In genomic region chr16:8621221-8621571, GRCh38 we compare ENCODE assay signal across 8 cellular contexts. TPM values are rescaled to one million over a fixed set of nuclear protein-coding genes. Genes with fewer than 3 reads are reported as not detected.
DNase-seq lines count a peak whose midpoint lies in the region; ATAC-seq and TF ChIP-seq lines count a peak whose summit lies in the region.

No MANE protein-coding gene starts in this region.

- H3K4me3 Mint-ChIP-seq in T-cell = peak overlapping the region; percentile 92 to 94 (median 94)

- TF ChIP-seq CTCF in foreskin keratinocyte (conservative IDR thresholded peaks at IDR 0.05) = no peak

- H3K27me3 Mint-ChIP-seq in T-cell = peaks cover 4 to 9% of the 10 kb centered on the region in 2 donors

- H3K9me3 Mint-ChIP-seq in T-cell = no peaks in the 10 kb centered on the region

- ATAC-seq in GM19351 (IDR thresholded peaks at IDR 0.05; ENCODE audit: unreplicated experiment) = peak; percentile 6
- no peak for ATAC-seq in T-cell (replicated peaks in 1 of 4)
- no peak for ATAC-seq in foreskin keratinocyte
- ATAC-seq in HG03432 (IDR thresholded peaks at IDR 0.05; ENCODE audit: unreplicated experiment) = no peak

- peak overlapping the region; percentile 97 for H3K27ac ChIP-seq in foreskin keratinocyte

- POLR2A ChIA-PET in T-cell (lab: Charles Lee) = interaction anchor here (0.5 to 0.6 kb wide), 2 partner anchors 130 to 171 kb away, joined by 3 read pairs; no protein-coding TSS in a partner anchor

- peak overlapping the region; percentile 100 for H3K4me3 ChIP-seq in skeletal muscle cell (ENCODE audit: low read depth, low read length)

- DNase-seq in T-cell = no peak
- DNase-seq in foreskin keratinocyte = no peak
- DNase-seq in skeletal muscle cell (ENCODE audit: low read depth) = no peak
- no peak for DNase-seq in epidermal melanocyte (ENCODE audit: insufficient read length, low spot score)
- no peak for DNase-seq in DMS79 (lab: John Stamatoyannopoulos, UW)
- no peak for DNase-seq in cerebellar cortex (ENCODE audit: low spot score)

- H3K4me1 Mint-ChIP-seq in T-cell = peaks cover 19 to 36% (median 29%) of the 10 kb centered on the region in 3 donors

- CTCF ChIA-PET in T-cell (lab: Charles Lee) = interaction anchor here in 1 of 2 donors (1.3 kb wide), 1 partner anchor 388 kb away, joined by 3 read pairs; no protein-coding TSS in a partner anchor

- H3K27ac Mint-ChIP-seq in T-cell = peak overlapping the region; percentile 43 to 83

- peaks cover 23% of the 10 kb centered on the region for H3K4me1 ChIP-seq in foreskin keratinocyte

- no peaks in the 10 kb centered on the region for H3K27me3 ChIP-seq in foreskin keratinocyte

- H3K36me3 Mint-ChIP-seq in T-cell = no peaks in the 10 kb centered on the region

RNA-seq across cellular contexts. Expression of gene METTL22, which starts 0.3 kb away (rescaled TPM):
- total RNA-seq in T-cell = 10 to 100 TPM; 27.6 to 53.4 (median 34.4) TPM
- 20.7 and 21.8 TPM in 2 replicates for total RNA-seq in foreskin keratinocyte
- 20.5 and 22.5 TPM in 2 replicates for polyA plus RNA-seq in foreskin keratinocyte

RNA-seq across cellular contexts. Expression of gene TMEM114, which starts 30.9 kb away (rescaled TPM):
- total RNA-seq in T-cell = not detected
- not detected in 2 replicates for total RNA-seq in foreskin keratinocyte
- not detected in 2 replicates for polyA plus RNA-seq in foreskin keratinocyte

RNA-seq across cellular contexts. Expression of gene ABAT, which starts 53.2 kb away (rescaled TPM):
- total RNA-seq in T-cell (10 to 100 TPM in 3 of 5 donors, 1 to 10 TPM in 2; 8.3 to 16.1 (median 11.7) TPM), foreskin keratinocyte (6.0 and 10.2 TPM in 2 replicates)
- polyA plus RNA-seq in foreskin keratinocyte = 2.7 and 3.5 TPM in 2 replicates
